8 cellular contexts compared by ENCODE assay signal in the genomic region with DNA sequence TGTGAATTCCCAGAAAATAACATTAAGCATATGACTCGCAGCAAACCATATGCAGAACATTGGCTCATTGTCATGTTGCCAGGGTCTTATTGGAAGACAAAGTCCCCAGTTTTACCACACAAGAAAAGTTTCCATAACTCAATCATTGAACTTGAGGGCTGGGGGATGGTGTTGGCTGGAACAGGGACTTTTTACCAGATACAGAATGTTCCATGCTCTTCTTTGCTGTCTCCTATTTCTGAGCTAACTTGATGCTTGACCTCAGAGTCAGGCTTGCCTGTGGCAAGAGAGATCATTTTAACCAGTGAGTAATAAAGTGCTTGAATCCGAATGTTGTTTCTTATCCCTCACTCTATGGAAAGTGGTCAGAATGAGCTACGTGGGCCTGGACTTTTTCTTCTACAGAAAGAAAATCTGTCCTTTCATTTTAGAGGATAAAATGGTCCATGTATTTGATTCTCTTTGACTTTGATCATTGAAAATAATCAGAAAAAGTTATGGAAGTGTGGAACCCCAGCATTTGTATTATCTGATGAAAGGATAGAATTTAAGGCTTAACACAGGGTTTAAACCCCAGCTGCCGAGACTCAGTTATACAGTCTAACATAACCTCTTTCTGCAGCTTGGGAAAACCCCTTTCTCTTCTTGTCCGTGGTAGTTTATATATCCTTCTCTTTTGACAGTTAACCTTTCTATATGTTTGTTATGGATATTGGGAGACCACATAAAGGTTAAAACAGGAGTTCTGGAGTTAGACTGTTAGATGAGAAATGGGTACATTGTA.
DNase-seq lines count a peak whose midpoint lies in the region; ATAC-seq and TF ChIP-seq lines count a peak whose summit lies in the region.

No MANE protein-coding gene starts in this region.

- no peaks in the 10 kb centered on the region for H3K36me3 ChIP-seq in OCI-LY7 (ENCODE audit: insufficient read depth, low read length)

- H2AFZ ChIP-seq in OCI-LY7 (ENCODE audit: low read length): no peak overlapping the region

- peak overlapping the region; percentile 48 for H3K4me2 ChIP-seq in OCI-LY7 (ENCODE audit: low read length)

- CTCF ChIA-PET in OCI-LY7 (lab: Charles Lee; ENCODE audit: unreplicated experiment): no interaction called here

- POLR2A ChIA-PET in OCI-LY7 (lab: Charles Lee): interaction anchor here (0.5 kb wide), 1 partner anchor 31 kb away, joined by 4 read pairs; no protein-coding TSS in a partner anchor

- TF ChIP-seq CTCF in OCI-LY7 (conservative IDR thresholded peaks at IDR 0.05; ENCODE audit: low read length) (no peak), choroid plexus epithelial cell (conservative IDR thresholded peaks at IDR 0.05; ENCODE audit: low read depth, low read length) (no peak), omental fat pad (IDR thresholded peaks at IDR 0.05) (no peak)

- H3K27ac ChIP-seq in OCI-LY7 (ENCODE audit: low read depth, low read length, poor library complexity, severe bottlenecking): no peak overlapping the region

- H3K9me3 ChIP-seq in OCI-LY7 (ENCODE audit: low read length): no peaks in the 10 kb centered on the region

- H3K9me2 ChIP-seq in OCI-LY7 (ENCODE audit: insufficient read depth, low read length): no peaks in the 10 kb centered on the region

- H3K4me3 ChIP-seq in OCI-LY7 (ENCODE audit: low read depth, low read length, poor library complexity, severe bottlenecking): no peak overlapping the region
- no peak overlapping the region for H3K4me3 ChIP-seq in choroid plexus epithelial cell (ENCODE audit: low read depth, low read length)

- ATAC-seq in omental fat pad (ENCODE audit: low FRiP score) (peak; percentile 44), GM18873 (IDR thresholded peaks at IDR 0.05; ENCODE audit: low FRiP score, unreplicated experiment) (no peak), HG03342 (IDR thresholded peaks at IDR 0.05; ENCODE audit: unreplicated experiment) (no peak)

- BruUV-seq in OCI-LY7 (replicated peaks; lab: Mats Ljungman, UMichigan): TSS peak; percentile 19

- H4K20me1 ChIP-seq in OCI-LY7 (ENCODE audit: insufficient read depth, low read length): no peaks in the 10 kb centered on the region

- intact Hi-C loops in OCI-LY7 (cut with micrococcal nuclease; ENCODE audit: unreplicated experiment): no loop called here

- peaks cover 7% of the 10 kb centered on the region; the same call in 1 of the 2 replicates for H3K79me2 ChIP-seq in OCI-LY7 (ENCODE audit: insufficient read depth, low read depth, low read length)

- DNase-seq in COLO829 (ENCODE audit: low spot score): peak; percentile 43
- DNase-seq in OCI-LY7 (ENCODE audit: low spot score): no peak
- DNase-seq in choroid plexus epithelial cell (ENCODE audit: low read depth): peak; percentile 97
- no peak for DNase-seq in omental fat pad (ENCODE audit: low spot score)
- DNase-seq in NCI-H1105 (lab: John Stamatoyannopoulos, UW): no peak
- DNase-seq in OCI-M2 (lab: John Stamatoyannopoulos, UW; ENCODE audit: unreplicated experiment): no peak

- peaks cover 54% of the 10 kb centered on the region for H3K4me1 ChIP-seq in OCI-LY7 (ENCODE audit: insufficient read depth, low read length, poor library complexity, severe bottlenecking)

Comparison
In these comparisons a context has a peak if more than half of its experiments do, and no peak if none do; other contexts are left out.
1. DNase-seq: peak in COLO829 (single experiment) and choroid plexus epithelial cell (single experiment); none in OCI-LY7 (single experiment), omental fat pad (single experiment), NCI-H1105 (single experiment) and OCI-M2 (single experiment).